17 cellular contexts compared by ENCODE assay signal in the genomic region with DNA sequence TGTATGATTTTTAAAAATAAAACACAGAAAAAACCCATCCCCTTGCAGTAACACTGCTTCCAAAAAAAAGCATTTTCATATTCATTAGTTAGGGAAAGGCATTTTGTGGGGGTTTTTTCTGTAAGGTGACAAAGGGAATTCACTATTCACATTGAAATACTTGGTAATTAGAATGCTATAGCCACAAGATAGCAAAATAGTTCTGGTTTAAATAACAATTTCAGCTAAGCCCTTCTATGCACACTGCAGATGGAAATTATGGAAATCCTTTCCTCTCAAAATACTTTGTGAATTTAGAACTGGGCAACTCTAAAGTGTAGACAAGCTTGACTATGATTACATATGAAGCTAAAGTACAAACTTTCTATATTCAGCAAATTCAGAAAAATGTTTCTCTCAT.
DNase-seq lines count a peak whose midpoint lies in the region; ATAC-seq and TF ChIP-seq lines count a peak whose summit lies in the region.
"Had no signal": no experiment of that assay in that cellular context is flagged by ENCODE, and none has a peak within 500 bp of the region (broad histone marks: within the 10 kb centered on the region; RNA-seq: fewer than 3 reads in every experiment).

No MANE protein-coding gene starts in this region.

- H3K79me2 ChIP-seq in smooth muscle cell (ENCODE audit: low read depth) = no peaks in the 10 kb centered on the region

- DNase-seq in NT2/D1 (ENCODE audit: low read depth, low spot score) (peak; percentile 15), NCI-H526 (lab: John Stamatoyannopoulos, UW) (no peak), smooth muscle cell (lab: John Stamatoyannopoulos, UW; ENCODE audit: unreplicated experiment) (no peak), heart right ventricle (no peak)
- DNase-seq: C1 segment of cervical spinal cord; Calu3; CD4-positive, alpha-beta memory T cell; COR-L47; DMS53; DMS79 treated with DMSO at 0.1 percent for 48 hours; GF-D8; GOT3; H7 had no signal

- H3K4me1 ChIP-seq in HUES48 (ENCODE audit: control insufficient read depth, insufficient read depth, low read length) (peaks cover 54% of the 10 kb centered on the region), NT2/D1 (ENCODE audit: insufficient read depth, insufficient read length) (no peaks in the 10 kb centered on the region), iPS-18a (ENCODE audit: control insufficient read depth, low read depth, low read length) (peaks cover 37% of the 10 kb centered on the region), smooth muscle cell (ENCODE audit: low read depth) (peaks cover 13% of the 10 kb centered on the region), heart right ventricle (no peaks in the 10 kb centered on the region)

- no peaks in the 10 kb centered on the region for H3K9me3 ChIP-seq in HUES48 (ENCODE audit: control insufficient read depth, insufficient read depth, low read length)
- H3K9me3 ChIP-seq in NT2/D1 (ENCODE audit: insufficient read depth, low read length) = no peaks in the 10 kb centered on the region
- H3K9me3 ChIP-seq in iPS-18a (ENCODE audit: control insufficient read depth, low read depth, low read length) = no peaks in the 10 kb centered on the region
- H3K9me3 ChIP-seq in smooth muscle cell (replicated peaks; ENCODE audit: low read depth) = no peaks in the 10 kb centered on the region
- no peaks in the 10 kb centered on the region for H3K9me3 ChIP-seq in heart right ventricle

- H3K27me3 ChIP-seq in HUES48 (ENCODE audit: control insufficient read depth, insufficient read depth, low read length) (no peaks in the 10 kb centered on the region), NT2/D1 (ENCODE audit: insufficient read depth, insufficient read length) (no peaks in the 10 kb centered on the region), iPS-18a (ENCODE audit: control insufficient read depth, insufficient read depth, low read length) (no peaks in the 10 kb centered on the region), smooth muscle cell (ENCODE audit: low read depth) (no peaks in the 10 kb centered on the region), heart right ventricle (no peaks in the 10 kb centered on the region)

- H3K9ac ChIP-seq in HUES48 (ENCODE audit: low read depth, low read length) (no peak overlapping the region), NT2/D1 (ENCODE audit: insufficient read length, low read depth) (no peak overlapping the region), iPS-18a (ENCODE audit: low read length) (no peak overlapping the region), smooth muscle cell (ENCODE audit: low read depth) (no peak overlapping the region)

- ATAC-seq in HG02973 (IDR thresholded peaks at IDR 0.05; ENCODE audit: unreplicated experiment) (no peak), heart right ventricle (no peak)
- ATAC-seq: HCT116 had no signal

- H3K27ac ChIP-seq in HUES48 (ENCODE audit: low read depth, low read length) = peak overlapping the region; percentile 79
- H3K27ac ChIP-seq in iPS-18a (ENCODE audit: low read length) = peak overlapping the region; percentile 62
- no peak overlapping the region for H3K27ac ChIP-seq in smooth muscle cell (ENCODE audit: low read depth)
- H3K27ac ChIP-seq in heart right ventricle = no peak overlapping the region

- H3K36me3 ChIP-seq in HUES48 (ENCODE audit: control insufficient read depth, insufficient read depth, low read length) = peaks cover 12% of the 10 kb centered on the region
- peaks cover 4% of the 10 kb centered on the region for H3K36me3 ChIP-seq in NT2/D1 (ENCODE audit: insufficient read depth, insufficient read length, low read length)
- peaks cover 4% of the 10 kb centered on the region for H3K36me3 ChIP-seq in iPS-18a (ENCODE audit: control insufficient read depth, low read depth, low read length)
- H3K36me3 ChIP-seq in smooth muscle cell (ENCODE audit: low read depth) = no peaks in the 10 kb centered on the region
- H3K36me3 ChIP-seq in heart right ventricle = no peaks in the 10 kb centered on the region

- H3K4me3 ChIP-seq in HUES48 (ENCODE audit: low read depth, low read length) = no peak overlapping the region; the same call in 1 of the 2 replicates
- no peak overlapping the region for H3K4me3 ChIP-seq in NT2/D1 (ENCODE audit: insufficient read length, low read depth)
- peak overlapping the region; percentile 37 for H3K4me3 ChIP-seq in iPS-18a (ENCODE audit: low read length)
- H3K4me3 ChIP-seq in smooth muscle cell = no peak overlapping the region
- no peak overlapping the region for H3K4me3 ChIP-seq in heart right ventricle

- H4K20me1 ChIP-seq in smooth muscle cell (ENCODE audit: low read depth) = no peaks in the 10 kb centered on the region

- intact Hi-C loops in heart right ventricle (cut with DNase I) = no loop called here

- H3F3A ChIP-seq in smooth muscle cell (ENCODE audit: low read depth) = no peaks in the 10 kb centered on the region

- no peak overlapping the region for H2AFZ ChIP-seq in smooth muscle cell (ENCODE audit: low read depth)

- no peak overlapping the region for H3K4me2 ChIP-seq in smooth muscle cell

- TF ChIP-seq CTCF in smooth muscle cell (IDR thresholded peaks at IDR 0.05; ENCODE audit: borderline replicate concordance, insufficient read depth, poor library complexity, severe bottlenecking) (no peak), heart right ventricle (IDR thresholded peaks at IDR 0.05) (no peak)

Comparison
In these comparisons a context has a peak if more than half of its experiments do, and no peak if none do; other contexts are left out.
1. H3K27ac ChIP-seq: peak in HUES48 (single experiment) and iPS-18a (single experiment); none in smooth muscle cell (single experiment) and heart right ventricle (0 of 10).